Comparison of ENCODE assay signal across 23 cellular contexts in the genomic region with DNA sequence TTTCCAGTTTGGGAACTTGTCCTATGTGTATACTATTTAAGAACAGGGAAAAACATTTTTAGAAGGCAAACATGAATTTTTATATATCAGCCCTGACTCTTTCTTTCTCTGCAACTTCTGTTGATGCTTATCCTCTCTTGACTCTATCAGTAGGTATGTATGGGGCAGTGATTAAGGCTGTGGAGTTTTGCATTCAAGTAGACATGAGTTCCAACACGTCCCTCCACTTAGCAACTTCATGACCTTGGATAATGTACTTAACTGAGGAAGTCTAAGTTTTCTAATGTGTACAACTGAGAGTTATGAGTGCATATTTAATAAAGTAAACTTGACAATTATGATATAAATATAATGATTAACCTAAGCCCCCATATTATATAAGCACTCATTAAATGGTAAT.
"Had no signal": no experiment of that assay in that cellular context is flagged by ENCODE, and none has a peak within 500 bp of the region (broad histone marks: within the 10 kb centered on the region; RNA-seq: fewer than 3 reads in every experiment).

No MANE protein-coding gene starts in this region.

- DNase-seq: dermis blood vessel endothelial cell; dorsolateral prefrontal cortex; effector CD4-positive, alpha-beta T cell; effector memory CD4-positive, alpha-beta T cell; erythroblast; esophagus squamous epithelium; foreskin fibroblast; heart left ventricle; hippocampal formation; left cardiac atrium; left lung; left ventricle myocardium superior; lower lobe of right lung; mesenchymal stem cell; mucosa of descending colon; naive B cell had no signal

- H3K36me3 ChIP-seq: esophagus squamous epithelium, gastroesophageal sphincter, heart left ventricle, left lung, lower lobe of right lung had no signal

- H3K4me3 ChIP-seq: coronary artery, dorsolateral prefrontal cortex, esophagus squamous epithelium, gastroesophageal sphincter, heart left ventricle, left lung, lower lobe of right lung, mucosa of descending colon had no signal

- H3K9me3 ChIP-seq: esophagus squamous epithelium, gastroesophageal sphincter, lower lobe of right lung, mucosa of descending colon had no signal

- ATAC-seq: esophagus mucosa, gastroesophageal sphincter, heart left ventricle, left cardiac atrium, left lung, left ventricle myocardium superior, lower lobe of right lung, mucosa of descending colon had no signal

- H3K27me3 ChIP-seq: dorsolateral prefrontal cortex, esophagus squamous epithelium, gastroesophageal sphincter, heart left ventricle, left lung had no signal

- H3K4me1 ChIP-seq: esophagus squamous epithelium, gastroesophageal sphincter, heart left ventricle, left lung, lower lobe of right lung had no signal

- FAIRE-seq: colon, frontal cortex, islet of Langerhans, keratinocyte had no signal

- H3K27ac ChIP-seq: coronary artery, dorsolateral prefrontal cortex, esophagus squamous epithelium, gastroesophageal sphincter, heart left ventricle, left lung, lower lobe of right lung had no signal
